In genomic region chr1:113276507-113276906, GRCh38 we compare ENCODE assay signal across 2 cellular contexts.
TF ChIP-seq lines count a peak whose summit lies in the region.

No MANE protein-coding gene starts in this region.

TF ChIP-seq in GM23338, 12 proteins besides CTCF, POLR2A, EP300 and RAD21 (continued from another document):
- TF ChIP-seq ZNF462 (CRISPR knock-in tag; IDR thresholded peaks at IDR 0.05) (no peak), REST (IDR thresholded peaks at IDR 0.05; ENCODE audit: unreplicated experiment) (no peak), JUNB (IDR thresholded peaks at IDR 0.05; ENCODE audit: unreplicated experiment) (no peak), STAT1 (IDR thresholded peaks at IDR 0.05; ENCODE audit: unreplicated experiment) (no peak), ETS1 (IDR thresholded peaks at IDR 0.05) (no peak), NANOG (IDR thresholded peaks at IDR 0.05; ENCODE audit: borderline replicate concordance) (no peak), CREB1 (CRISPR knock-in tag; IDR thresholded peaks at IDR 0.05; ENCODE audit: low read depth) (no peak), EZH2phosphoT487 (IDR thresholded peaks at IDR 0.05; ENCODE audit: unreplicated experiment) (no peak), ZNF114 (CRISPR knock-in tag; IDR thresholded peaks at IDR 0.05) (no peak), ZNF331 (CRISPR knock-in tag; IDR thresholded peaks at IDR 0.05; ENCODE audit: low read depth) (no peak)
TF ChIP-seq in GM23338: peak in this region for 0.

TF ChIP-seq in HepG2, 621 proteins besides CTCF, POLR2A, EP300 and RAD21 (continued from another document):
- no peak for TF ChIP-seq ZNF646 (CRISPR knock-in tag; IDR thresholded peaks at IDR 0.05)
- TF ChIP-seq ZNF30 (CRISPR knock-in tag; IDR thresholded peaks at IDR 0.05): no peak
- TF ChIP-seq ZFYVE20 (CRISPR knock-in tag; IDR thresholded peaks at IDR 0.05; ENCODE audit: borderline replicate concordance, low read depth): no peak
- TF ChIP-seq IRF9 (CRISPR knock-in tag; IDR thresholded peaks at IDR 0.05; ENCODE audit: borderline replicate concordance): no peak
- no peak for TF ChIP-seq RFXANK (CRISPR knock-in tag; IDR thresholded peaks at IDR 0.05)
